ENCODE assay signal across 17 cellular contexts in genomic region chr5:170332058-170332457, GRCh38. TPM values are rescaled to one million over a fixed set of nuclear protein-coding genes. Genes with fewer than 3 reads are reported as not detected.
DNase-seq lines count a peak whose midpoint lies in the region; ATAC-seq, FAIRE-seq and TF ChIP-seq lines count a peak whose summit lies in the region.
"Had no signal": no experiment of that assay in that cellular context is flagged by ENCODE, and none has a peak within 500 bp of the region (broad histone marks: within the 10 kb centered on the region; RNA-seq: fewer than 3 reads in every experiment).

No MANE protein-coding gene starts in this region.

- no peaks in the 10 kb centered on the region for H3K27me3 Mint-ChIP-seq in natural killer cell (ENCODE audit: low read depth in 2 of 2)
- no peaks in the 10 kb centered on the region for H3K27me3 Mint-ChIP-seq in natural killer cell treated with Interleukin-12 subunit alpha and Interleukin-12 subunit beta and Interleukin-15 and Interleukin-18, amount 100 ng/mL, for 72 hours
- H3K27me3 Mint-ChIP-seq: activated naive CD8-positive, alpha-beta T cell treated with anti-CD3 and anti-CD28 coated beads for 36 hours had no signal

- no peak overlapping the region for H3K27ac Mint-ChIP-seq in natural killer cell
- H3K27ac Mint-ChIP-seq in natural killer cell treated with Interleukin-12 subunit alpha and Interleukin-12 subunit beta and Interleukin-15 and Interleukin-18, amount 100 ng/mL, for 72 hours = no peak overlapping the region
- H3K27ac Mint-ChIP-seq: activated naive CD8-positive, alpha-beta T cell treated with anti-CD3 and anti-CD28 coated beads for 36 hours; progenitor cell of endocrine pancreas had no signal

- no peak for FAIRE-seq in GM12878 (lab: Jason Lieb, UNC)
- FAIRE-seq: frontal cortex had no signal

- no TSS peak for BruUV-seq in GM12878 (replicated peaks; lab: Mats Ljungman, UMichigan)

- in situ Hi-C loops in GM12878 (cut with MboI) (no loop called here), ACHN (cut with HindIII; ENCODE audit: low pct_ligation_motif_present, low pct_unique_long_range_greater_than_20kb, low sequenced_read_pairs) (no loop called here)

- no peak for TF ChIP-seq POLR2A in GM12878 (IDR thresholded peaks at IDR 0.05; ENCODE audit: low read depth, low read length)

- H2AFZ ChIP-seq in GM12878 (ENCODE audit: control insufficient read depth, low read depth, low read length) = no peak overlapping the region

- DNase-seq in natural killer cell = no peak
- DNase-seq in natural killer cell treated with Interleukin-12 subunit alpha and Interleukin-12 subunit beta and Interleukin-15 and Interleukin-18, amount 100 ng/mL, for 72 hours (ENCODE audit: low spot score) = no peak
- DNase-seq in GM12878 (ENCODE audit: low read depth, low spot score) = no peak
- DNase-seq in NCI-H187 (lab: John Stamatoyannopoulos, UW) = no peak
- no peak for DNase-seq in ACHN
- DNase-seq in NCI-H446 (lab: John Stamatoyannopoulos, UW) = no peak
- DNase-seq in GM03348 (ENCODE audit: low spot score) = no peak
- DNase-seq: DMS153, NCI-H510A, PC-3 had no signal

- no peak for TF ChIP-seq RAD21 in GM12878 (IDR thresholded peaks at IDR 0.05; ENCODE audit: insufficient read depth, low read depth, low read length)

- H3K36me3 Mint-ChIP-seq in natural killer cell = no peaks in the 10 kb centered on the region
- no peaks in the 10 kb centered on the region for H3K36me3 Mint-ChIP-seq in natural killer cell treated with Interleukin-12 subunit alpha and Interleukin-12 subunit beta and Interleukin-15 and Interleukin-18, amount 100 ng/mL, for 72 hours

- H3K27me3 ChIP-seq in GM12878 (replicated peaks in 1 of 2; ENCODE audit: control insufficient read depth in 2 of 2, insufficient read depth in 2 of 2, low read length in 1 of 2) = no peaks in the 10 kb centered on the region
- no peaks in the 10 kb centered on the region for H3K27me3 ChIP-seq in neutrophil

- SMC1A ChIA-PET in GM12878 (lab: Charles Lee; ENCODE audit: uncharacterized antibody, unreplicated experiment) = interaction anchor here (0.9 to 6.1 kb wide), 13 partner anchors 9 to 106 kb away, joined by 3 to 274 read pairs (median 9); partner anchors contain the start of gene LCP2

- CTCF ChIA-PET in GM12878 (lab: Yijun Ruan, JAX) = interaction anchor here (0.7 to 6.1 kb wide), 9 partner anchors 25 to 97 kb away, joined by 3 to 134 read pairs (median 9); partner anchors contain the start of gene LCP2

- peaks cover 55% of the 10 kb centered on the region for H3K4me1 ChIP-seq in GM12878 (ENCODE audit: control insufficient read depth, insufficient read depth, low read length)
- H3K4me1 ChIP-seq in neutrophil (ENCODE audit: control insufficient read depth in 1 of 2, insufficient read depth in 1 of 2, low read depth in 1 of 2, low read length in 1 of 2) = peaks cover 88 to 99% of the 10 kb centered on the region in 2 experiments
- H3K4me1 ChIP-seq: HAP-1 had no signal

- H3K9me3 Mint-ChIP-seq in natural killer cell = no peaks in the 10 kb centered on the region
- H3K9me3 Mint-ChIP-seq in natural killer cell treated with Interleukin-12 subunit alpha and Interleukin-12 subunit beta and Interleukin-15 and Interleukin-18, amount 100 ng/mL, for 72 hours = no peaks in the 10 kb centered on the region
- H3K9me3 Mint-ChIP-seq: activated naive CD8-positive, alpha-beta T cell treated with anti-CD3 and anti-CD28 coated beads for 36 hours had no signal

- no peak for TF ChIP-seq EP300 in GM12878 (IDR thresholded peaks at IDR 0.05; ENCODE audit: borderline replicate concordance in 1 of 2, control insufficient read depth in 1 of 2, low read depth in 2 of 2, low read length in 2 of 2)

- H3K36me3 ChIP-seq in GM12878 (ENCODE audit: control insufficient read depth in 2 of 2, insufficient read depth in 2 of 2, low read length in 1 of 2) (no peaks in the 10 kb centered on the region), neutrophil (no peaks in the 10 kb centered on the region)
- H3K36me3 ChIP-seq: HAP-1 had no signal

- TF ChIP-seq CTCF in natural killer cell (IDR thresholded peaks at IDR 0.05) = no peak
- no peak for TF ChIP-seq CTCF in GM12878 (IDR thresholded peaks at IDR 0.05 in 2 of 3, conservative IDR thresholded peaks at IDR 0.05 in 1 of 3; ENCODE audit: control insufficient read depth in 2 of 3, extremely low read depth in 1 of 3, insufficient read depth in 1 of 3, low read depth in 3 of 3, low read length in 3 of 3)
- no peak for TF ChIP-seq CTCF in neutrophil (IDR thresholded peaks at IDR 0.05)

- peak overlapping the region; percentile 36 for H3K4me3 Mint-ChIP-seq in natural killer cell
- no peak overlapping the region for H3K4me3 Mint-ChIP-seq in natural killer cell treated with Interleukin-12 subunit alpha and Interleukin-12 subunit beta and Interleukin-15 and Interleukin-18, amount 100 ng/mL, for 72 hours

- WGBS in GM12878 (ENCODE audit: insufficient coverage, insufficient replicate concordance, low lambda C conversion rate, missing lambda C conversion rate) = 59% methylated on average over 5 of the region's 5 CpGs

- H3K9ac ChIP-seq in GM12878 (ENCODE audit: control insufficient read depth, insufficient read depth, low read length) = no peak overlapping the region

- peak overlapping the region; percentile 80 for H3K27ac ChIP-seq in GM12878 (ENCODE audit: control insufficient read depth, insufficient read depth)
- H3K27ac ChIP-seq in neutrophil = peak overlapping the region; percentile 97
- H3K27ac ChIP-seq: VCaP had no signal

- POLR2A ChIA-PET in GM12878 (lab: Charles Lee) = interaction anchor here (0.9 to 5.9 kb wide), 13 partner anchors 8 to 63 kb away, joined by 3 to 169 read pairs (median 7); partner anchors contain the start of gene LCP2

- RAD21 ChIA-PET in GM12878 (lab: Charles Lee; ENCODE audit: unreplicated experiment) = interaction anchor here (1.3 to 6.0 kb wide), 11 partner anchors 8 to 105 kb away, joined by 4 to 274 read pairs (median 20); partner anchors contain the start of genes KCNMB1 and LCP2

- H3K9me3 ChIP-seq in GM12878 (replicated peaks; ENCODE audit: control insufficient read depth, insufficient read depth, low read length) = no peaks in the 10 kb centered on the region
- H3K9me3 ChIP-seq in neutrophil = no peaks in the 10 kb centered on the region
- H3K9me3 ChIP-seq: HAP-1 had no signal

- intact Hi-C loops in natural killer cell (cut with micrococcal nuclease) (loop anchor here (5.0 kb wide), 1 partner anchor 1755 kb away; the partner anchor contains the start of gene PANK3), GM12878 (cut with micrococcal nuclease; ENCODE audit: unreplicated experiment) (loop anchor here (5.0 to 10.0 kb wide), 2 partner anchors 55 to 227 kb away; partner anchors contain the start of genes FOXI1 and KCNMB1)

- H3K4me2 ChIP-seq in GM12878 (ENCODE audit: control insufficient read depth, insufficient read depth) = no peak overlapping the region

- H3K4me1 Mint-ChIP-seq in natural killer cell = peaks cover 10 to 33% of the 10 kb centered on the region in 2 donors
- peaks cover 43 to 45% of the 10 kb centered on the region in 2 donors for H3K4me1 Mint-ChIP-seq in natural killer cell treated with Interleukin-12 subunit alpha and Interleukin-12 subunit beta and Interleukin-15 and Interleukin-18, amount 100 ng/mL, for 72 hours (ENCODE audit: low read depth in 2 of 2)

- H3K4me3 ChIP-seq in GM12878 (no peak overlapping the region), neutrophil (ENCODE audit: low read depth in 1 of 2, low read length in 1 of 2) (peak overlapping the region; percentile 28 to 57)
- H3K4me3 ChIP-seq: HAP-1 had no signal

- H3K79me2 ChIP-seq in GM12878 (ENCODE audit: control insufficient read depth, insufficient read depth, low read length) = no peaks in the 10 kb centered on the region

- H4K20me1 ChIP-seq in GM12878 (ENCODE audit: control insufficient read depth, insufficient read depth) = no peaks in the 10 kb centered on the region

- ATAC-seq in natural killer cell = no peak
- no peak for ATAC-seq in natural killer cell treated with Interleukin-12 subunit alpha and Interleukin-12 subunit beta and Interleukin-15 and Interleukin-18, amount 100 ng/mL, for 72 hours
- no peak for ATAC-seq in GM12878
- ATAC-seq: PC-3 had no signal

RNA-seq across cellular contexts. Expression of gene LCP2, which starts 34.5 kb away (rescaled TPM):
- total RNA-seq in natural killer cell (100 to 1,000 TPM; 376 to 488 (median 450) TPM), GM12878 (2014; rRNA removed) (17.8 and 19.2 TPM in 2 replicates), GM12878 (2014; rRNA removed; fragmentation: Illumina TruSeq; extraction: Trizol) (23.5 and 23.9 TPM in 2 replicates), GM12878 (2021) (38.5 and 40.0 TPM in 2 replicates)
- total RNA-seq in natural killer cell treated with Interleukin-12 subunit alpha and Interleukin-12 subunit beta and Interleukin-15 and Interleukin-18, amount 100 ng/mL, for 72 hours = 100 to 1,000 TPM; 282 to 360 TPM
- total RNA-seq in GM12878 (2013; cell fraction: nucleolus; rRNA removed) = 339 and 344 TPM in 2 replicates
- 13.4 TPM for polyA plus RNA-seq in GM12878 (2011; ENCODE audit: low read depth)
- polyA plus RNA-seq in GM12878 (2011; rRNA removed) (45.5 and 46.7 TPM in 2 replicates), GM12878 (2014; fragmentation: Illumina TruSeq; extraction: Trizol) (48.7 and 50.5 TPM in 2 replicates), GM12878 (2014; fragmentation: Nextera tagmentation; extraction: Ambion mirVana) (1 to 10 TPM; 8.0 to 8.5 TPM), GM12878 (2014; rRNA removed) (24.4 and 25.7 TPM in 2 replicates), GM12878 (2016; fragmentation: Nextera tagmentation; extraction: Ambion mirVana) (10 to 100 TPM; 12.7 to 15.3 TPM)
- polyA plus RNA-seq in GM12878 (2011; cell fraction: cytosol; rRNA removed) = 30.5 and 30.9 TPM in 2 replicates
- polyA plus RNA-seq in GM12878 (2011; cell fraction: nucleus; rRNA removed) = 121 and 152 TPM in 2 replicates
- polyA plus RNA-seq in GM12878 (2012) = 20.3 and 26.2 TPM in 2 replicates
- polyA minus RNA-seq in GM12878 (2011; rRNA and poly(A)+ RNA removed) = 69.6 and 94.1 TPM in 2 replicates
- 8.2 and 16.8 TPM in 2 replicates for polyA minus RNA-seq in GM12878 (2011; cell fraction: cytosol; rRNA and poly(A)+ RNA removed)
- 149 and 176 TPM in 2 replicates for polyA minus RNA-seq in GM12878 (2011; cell fraction: nucleus; rRNA and poly(A)+ RNA removed)
- total RNA-seq: LHCN-M2, PC-3, progenitor cell of endocrine pancreas had no signal

RNA-seq across cellular contexts. Expression of gene KCNMB1, which starts 57.1 kb away (rescaled TPM):
- under 1 TPM; 0.23 to 0.48 (median 0.35) TPM for total RNA-seq in natural killer cell
- total RNA-seq in natural killer cell treated with Interleukin-12 subunit alpha and Interleukin-12 subunit beta and Interleukin-15 and Interleukin-18, amount 100 ng/mL, for 72 hours = not detected
- 3.4 and 4.6 TPM in 2 replicates for total RNA-seq in GM12878 (2013; cell fraction: nucleolus; rRNA removed)
- 1.9 and 2.5 TPM in 2 replicates for total RNA-seq in GM12878 (2014; rRNA removed)
- total RNA-seq in GM12878 (2014; rRNA removed; fragmentation: Illumina TruSeq; extraction: Trizol) = 1.6 and 1.9 TPM in 2 replicates
- 3.5 and 3.8 TPM in 2 replicates for total RNA-seq in GM12878 (2021)
- 0.73 TPM for polyA plus RNA-seq in GM12878 (2011; ENCODE audit: low read depth)
- 1.2 TPM in 2 replicates for polyA plus RNA-seq in GM12878 (2011; rRNA removed)
- polyA plus RNA-seq in GM12878 (2011; cell fraction: cytosol; rRNA removed) = 1.8 TPM in 2 replicates
- 6.1 TPM in 2 replicates for polyA plus RNA-seq in GM12878 (2011; cell fraction: nucleus; rRNA removed)
- 0.87 and 1.7 TPM in 2 replicates for polyA plus RNA-seq in GM12878 (2012)
- 1.9 and 3.6 TPM in 2 replicates for polyA plus RNA-seq in GM12878 (2014; fragmentation: Illumina TruSeq; extraction: Trizol)
- 1 to 10 TPM; 2.3 to 2.8 TPM for polyA plus RNA-seq in GM12878 (2014; fragmentation: Nextera tagmentation; extraction: Ambion mirVana)
- polyA plus RNA-seq in GM12878 (2014; rRNA removed) = 2.7 and 2.9 TPM in 2 replicates
- 1 to 10 TPM; 2.5 to 3.4 TPM for polyA plus RNA-seq in GM12878 (2016; fragmentation: Nextera tagmentation; extraction: Ambion mirVana)
- polyA minus RNA-seq in GM12878 (2011; rRNA and poly(A)+ RNA removed) = 3.5 and 3.7 TPM in 2 replicates
- 0.31 and 0.40 TPM in 2 replicates for polyA minus RNA-seq in GM12878 (2011; cell fraction: cytosol; rRNA and poly(A)+ RNA removed)
- polyA minus RNA-seq in GM12878 (2011; cell fraction: nucleus; rRNA and poly(A)+ RNA removed) = 1.2 and 3.2 TPM in 2 replicates
- total RNA-seq: activated naive CD8-positive, alpha-beta T cell treated with anti-CD3 and anti-CD28 coated beads for 36 hours; LHCN-M2; PC-3; progenitor cell of endocrine pancreas had no signal
